Comparison of ENCODE assay signal across 8 cellular contexts in genomic region chr9:136686534-136686793, GRCh38. TPM values are rescaled to one million over a fixed set of nuclear protein-coding genes. Genes with fewer than 3 reads are reported as not detected.
DNase-seq lines count a peak whose midpoint lies in the region; ATAC-seq and TF ChIP-seq lines count a peak whose summit lies in the region.

No MANE protein-coding gene starts in this region.

- POLR2A ChIA-PET in IMR-90 (lab: Charles Lee; ENCODE audit: unreplicated experiment): no interaction called here

- H3K4me1 Mint-ChIP-seq in natural killer cell: peaks cover 7 to 9% of the 10 kb centered on the region in 2 donors

- H3K4ac ChIP-seq in IMR-90 (ENCODE audit: low read depth, low read length): peak overlapping the region; percentile 43

- H4K20me1 ChIP-seq in BLaER1 (peaks cover 50% of the 10 kb centered on the region), IMR-90 (ENCODE audit: insufficient read depth, low read length) (peaks cover 16% of the 10 kb centered on the region; the same call in 1 of the 2 replicates)

- intact Hi-C loops in IMR-90 (cut with micrococcal nuclease): no loop called here
- intact Hi-C loops in natural killer cell (cut with micrococcal nuclease): no loop called here

- BruUV-seq in IMR-90 (replicated peaks; lab: Mats Ljungman, UMichigan): no TSS peak

- H2AK5ac ChIP-seq in IMR-90 (ENCODE audit: low read depth, low read length): no peak overlapping the region

- H4K5ac ChIP-seq in IMR-90 (ENCODE audit: low read depth, low read length): peak overlapping the region; percentile 40

- peak overlapping the region in 1 of 2 experiments; percentile 32; a peak in 2 of 4 replicates for H4K8ac ChIP-seq in IMR-90 (ENCODE audit: low read depth in 2 of 2, low read length in 2 of 2)

- peak overlapping the region; percentile 100 for H3K4me2 ChIP-seq in BLaER1
- H3K4me2 ChIP-seq in IMR-90 (ENCODE audit: low read depth, low read length): peak overlapping the region; percentile 84

- peak overlapping the region; percentile 94 for H3K27ac ChIP-seq in BLaER1
- H3K27ac ChIP-seq in IMR-90 (ENCODE audit: insufficient read depth, low read length): peak overlapping the region; percentile 13; the same call in 1 of the 2 replicates
- H3K27ac ChIP-seq in coronary artery: peak overlapping the region; percentile 41 to 87

- peak overlapping the region; percentile 94 for H2AFZ ChIP-seq in IMR-90 (replicated peaks; ENCODE audit: low read length, poor library complexity)

- peak; percentile 2; the same call in 1 of the 2 replicates for ATAC-seq in IMR-90 (ENCODE audit: low read depth)
- no peak for ATAC-seq in natural killer cell

- peak overlapping the region; percentile 97 for H2AK9ac ChIP-seq in IMR-90 (replicated peaks; ENCODE audit: low read depth, low read length, poor library complexity)

- no peaks in the 10 kb centered on the region for H3K9me1 ChIP-seq in IMR-90 (ENCODE audit: insufficient read depth, low read length)

- H3K23ac ChIP-seq in IMR-90 (ENCODE audit: low read depth, low read length): no peak overlapping the region

- peaks cover 18 to 36% of the 10 kb centered on the region in 2 experiments for H3K79me1 ChIP-seq in IMR-90 (ENCODE audit: low read depth in 1 of 2, low read length in 2 of 2)

- H2BK15ac ChIP-seq in IMR-90 (ENCODE audit: low read depth, low read length): no peak overlapping the region

- H3K14ac ChIP-seq in IMR-90 (replicated peaks; ENCODE audit: low read depth, low read length): no peak overlapping the region

- H3K27me3 Mint-ChIP-seq in natural killer cell (ENCODE audit: low read depth in 2 of 2): no peaks in the 10 kb centered on the region

- CTCF ChIA-PET in IMR-90 (lab: Yijun Ruan, JAX): no interaction called here

- no peak overlapping the region for H2BK5ac ChIP-seq in IMR-90 (ENCODE audit: low read depth, low read length, poor library complexity, severe bottlenecking)

- H3K36me3 ChIP-seq in BLaER1: peaks cover 15% of the 10 kb centered on the region; the same call in 1 of the 2 replicates
- no peaks in the 10 kb centered on the region for H3K36me3 ChIP-seq in IMR-90 (ENCODE audit: control insufficient read depth, insufficient read depth, low read length)

- H3K9me3 Mint-ChIP-seq in natural killer cell: no peaks in the 10 kb centered on the region

- 0 out of 2 replicates have a peak overlapping the region, but pooled peaks have one; percentile 3 for H3K56ac ChIP-seq in IMR-90 (ENCODE audit: extremely low read depth, insufficient read depth, low read length)

- H3K9ac ChIP-seq in BLaER1: peak overlapping the region; percentile 93
- H3K9ac ChIP-seq in IMR-90 (ENCODE audit: low read depth, low read length): peak overlapping the region; percentile 96

- H3K27ac Mint-ChIP-seq in natural killer cell: peak overlapping the region in 1 of 2 donors; percentile 16

- dilution Hi-C loops in IMR-90 (cut with HindIII; ENCODE audit: low sequenced_read_pairs, unreplicated experiment): no loop called here

- H4K91ac ChIP-seq in IMR-90 (ENCODE audit: insufficient read depth, low read depth, low read length): no peak overlapping the region; the same call in 1 of the 2 replicates

- H3K27me3 ChIP-seq in BLaER1 (no peaks in the 10 kb centered on the region), IMR-90 (ENCODE audit: control insufficient read depth, insufficient read depth, low read length) (no peaks in the 10 kb centered on the region; the same call in 1 of the 2 replicates)

- no peaks in the 10 kb centered on the region for H3K9me3 ChIP-seq in BLaER1
- H3K9me3 ChIP-seq in IMR-90 (ENCODE audit: control insufficient read depth, insufficient read depth, low read length): no peaks in the 10 kb centered on the region

- no peak for TF ChIP-seq RAD21 in IMR-90 (IDR thresholded peaks at IDR 0.05; ENCODE audit: low read length)

- peak overlapping the region; percentile 10; the same call in 1 of the 2 replicates for H3K18ac ChIP-seq in IMR-90 (ENCODE audit: low read depth, low read length)

- WGBS in IMR-90 (ENCODE audit: extremely low coverage in 2 of 2, insufficient read length in 1 of 2), 2 experiments: 0% methylated on average over 11 of the region's 20 CpGs; no CpG with 5 or more reads in 1 of the 2 experiments

- peak overlapping the region; percentile 84 for H3K4me3 Mint-ChIP-seq in natural killer cell

- no peak for TF ChIP-seq POLR2A in IMR-90 (IDR thresholded peaks at IDR 0.05; ENCODE audit: low read depth, low read length)

- in situ Hi-C loops in IMR-90 (cut with MboI; ENCODE audit: low sequenced_read_pairs): no loop called here

- DNase-seq in IMR-90 (no peak), coronary artery (ENCODE audit: low spot score) (no peak), natural killer cell (no peak), DMS114 treated with DMSO at 0.1 percent for 48 hours (lab: John Stamatoyannopoulos, UW; ENCODE audit: unreplicated experiment) (no peak), medulla oblongata (ENCODE audit: extremely low spot score) (no peak), NCI-H226 (no peak)
- no peak for DNase-seq in stimulated activated naive CD4-positive, alpha-beta T cell (lab: John Stamatoyannopoulos, UW)

- H3K4me3 ChIP-seq in BLaER1 (peak overlapping the region; percentile 94), IMR-90 (ENCODE audit: insufficient read depth, low read depth, low read length) (peak overlapping the region; percentile 88), coronary artery (peak overlapping the region; percentile 87)

- H2BK20ac ChIP-seq in IMR-90 (ENCODE audit: low read depth, low read length): no peak overlapping the region

- H3K4me1 ChIP-seq in BLaER1: peaks cover 87% of the 10 kb centered on the region
- H3K4me1 ChIP-seq in IMR-90 (ENCODE audit: control insufficient read depth, insufficient read depth, low read length): peaks cover 4% of the 10 kb centered on the region

- H3K36me3 Mint-ChIP-seq in natural killer cell: no peaks in the 10 kb centered on the region

- TF ChIP-seq CTCF in IMR-90 (conservative IDR thresholded peaks at IDR 0.05; ENCODE audit: low read depth, low read length): no peak
- TF ChIP-seq CTCF in coronary artery (IDR thresholded peaks at IDR 0.05): no peak
- no peak for TF ChIP-seq CTCF in natural killer cell (IDR thresholded peaks at IDR 0.05)

- H2BK120ac ChIP-seq in IMR-90 (ENCODE audit: low read depth, low read length): no peak overlapping the region

TF ChIP-seq in IMR-90, 13 proteins besides CTCF, POLR2A, EP300 and RAD21:
- TF ChIP-seq CHD1 (IDR thresholded peaks at IDR 0.05; ENCODE audit: low read depth, low read length) (no peak), RCOR1 (IDR thresholded peaks at IDR 0.05; ENCODE audit: insufficient replicate concordance, low read length) (no peak), FOS (IDR thresholded peaks at IDR 0.05; ENCODE audit: low read depth, low read length) (no peak), SMC3 (IDR thresholded peaks at IDR 0.05; ENCODE audit: low read depth, low read length) (no peak), MXI1 (IDR thresholded peaks at IDR 0.05; ENCODE audit: borderline replicate concordance, low read depth, low read length) (no peak), MAFK (IDR thresholded peaks at IDR 0.05; ENCODE audit: low read depth, low read length) (no peak), ELK1 (IDR thresholded peaks at IDR 0.05; ENCODE audit: borderline replicate concordance, low read depth, low read length) (no peak), MAZ (IDR thresholded peaks at IDR 0.05; ENCODE audit: borderline replicate concordance, low read depth, low read length) (no peak), BHLHE40 (IDR thresholded peaks at IDR 0.05; ENCODE audit: low read depth, low read length) (no peak), RFX5 (IDR thresholded peaks at IDR 0.05; ENCODE audit: low read depth, low read length) (no peak), USF2 (IDR thresholded peaks at IDR 0.05; ENCODE audit: low read depth, low read length) (no peak), NFE2L2 (IDR thresholded peaks at IDR 0.05; ENCODE audit: low read depth, low read length) (no peak), CEBPB (IDR thresholded peaks at IDR 0.05; ENCODE audit: low read depth, low read length) (no peak)

RNA-seq across cellular contexts. Expression of gene AGPAT2, which starts 0.8 kb away (rescaled TPM):
- 16.1 and 18.9 TPM in 2 replicates for total RNA-seq in IMR-90 (2012; rRNA removed)
- polyA plus RNA-seq in IMR-90 (2012; rRNA removed): 37.2 and 39.5 TPM in 2 replicates
- polyA plus RNA-seq in IMR-90 (2012; cell fraction: cytosol; rRNA removed): 22.2 and 63.1 TPM in 2 replicates
- 54.0 and 103 TPM in 2 replicates for polyA plus RNA-seq in IMR-90 (2012; cell fraction: nucleus; rRNA removed; ENCODE audit: low replicate concordance)
- total RNA-seq in natural killer cell: 10 to 100 TPM; 10.3 to 19.4 (median 12.0) TPM

RNA-seq across cellular contexts. Expression of gene EGFL7, which starts 23.7 kb away (rescaled TPM):
- total RNA-seq in IMR-90 (2012; rRNA removed) (1.4 and 2.2 TPM in 2 replicates), natural killer cell (under 1 TPM; 0.28 to 0.47 (median 0.29) TPM)
- 10.4 and 16.4 TPM in 2 replicates for polyA plus RNA-seq in IMR-90 (2012; rRNA removed)
- polyA plus RNA-seq in IMR-90 (2012; cell fraction: cytosol; rRNA removed): 9.6 and 22.1 TPM in 2 replicates
- 7.1 and 18.2 TPM in 2 replicates for polyA plus RNA-seq in IMR-90 (2012; cell fraction: nucleus; rRNA removed; ENCODE audit: low replicate concordance)

RNA-seq across cellular contexts. Expression of gene DIPK1B, which starts 25.9 kb away (rescaled TPM):
- total RNA-seq in IMR-90 (2012; rRNA removed): 3.1 and 3.4 TPM in 2 replicates
- polyA plus RNA-seq in IMR-90 (2012; rRNA removed): 7.1 and 8.5 TPM in 2 replicates
- polyA plus RNA-seq in IMR-90 (2012; cell fraction: cytosol; rRNA removed): 7.2 and 17.0 TPM in 2 replicates
- 9.5 and 25.7 TPM in 2 replicates for polyA plus RNA-seq in IMR-90 (2012; cell fraction: nucleus; rRNA removed; ENCODE audit: low replicate concordance)
- under 1 TPM in 2 of 3 donors, not detected in 1; 0.31 to 0.39 TPM for total RNA-seq in natural killer cell

RNA-seq across cellular contexts. Expression of gene LCN10, which starts 56.3 kb away (rescaled TPM):
- total RNA-seq in IMR-90 (2012; rRNA removed): not detected in 2 replicates
- not detected in 2 replicates for polyA plus RNA-seq in IMR-90 (2012; rRNA removed)
- polyA plus RNA-seq in IMR-90 (2012; cell fraction: cytosol; rRNA removed): 0.03 TPM in 1 of 2 replicates, not detected in the other
- polyA plus RNA-seq in IMR-90 (2012; cell fraction: nucleus; rRNA removed; ENCODE audit: low replicate concordance): not detected in 2 replicates
- not detected for total RNA-seq in natural killer cell

Comparison
In these comparisons a context has a peak if more than half of its experiments do, and no peak if none do; other contexts are left out.
1. H3K27ac ChIP-seq: peak in every context shown above with its lines; median percentile 94 in BLaER1; 64 in coronary artery; 13 in IMR-90.